Comparison of ENCODE assay signal across 1 cellular context in the genomic region with DNA sequence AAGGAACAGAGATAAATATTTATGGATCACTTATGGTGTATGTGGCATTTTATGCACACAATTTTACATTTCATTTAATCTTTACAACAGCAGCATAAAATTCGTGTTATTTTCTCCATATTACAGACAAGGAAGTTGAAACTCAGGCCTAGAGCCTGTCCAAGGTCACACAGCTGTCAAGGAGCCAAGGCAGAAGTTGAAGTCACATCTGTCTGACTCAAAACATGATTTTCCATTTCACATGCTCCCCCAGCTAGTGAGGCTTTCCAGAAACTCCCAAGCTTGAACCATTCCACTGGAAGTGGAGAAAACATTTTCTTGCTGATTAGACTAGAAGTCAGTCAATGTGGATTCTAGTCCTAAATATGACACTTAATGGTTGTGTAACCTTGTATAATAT.
TF ChIP-seq lines count a peak whose summit lies in the region.

No MANE protein-coding gene starts in this region.

TF ChIP-seq in IMR-90, 13 proteins besides CTCF, POLR2A, EP300 and RAD21 (continued from another document):
- TF ChIP-seq BHLHE40 (IDR thresholded peaks at IDR 0.05; ENCODE audit: low read depth, low read length) (no peak), CHD1 (IDR thresholded peaks at IDR 0.05; ENCODE audit: low read depth, low read length) (no peak), RFX5 (IDR thresholded peaks at IDR 0.05; ENCODE audit: low read depth, low read length) (no peak), NFE2L2 (IDR thresholded peaks at IDR 0.05; ENCODE audit: low read depth, low read length) (no peak), RCOR1 (IDR thresholded peaks at IDR 0.05; ENCODE audit: insufficient replicate concordance, low read length) (no peak), SMC3 (IDR thresholded peaks at IDR 0.05; ENCODE audit: low read depth, low read length) (no peak)
- TF ChIP-seq, protein P1, sequence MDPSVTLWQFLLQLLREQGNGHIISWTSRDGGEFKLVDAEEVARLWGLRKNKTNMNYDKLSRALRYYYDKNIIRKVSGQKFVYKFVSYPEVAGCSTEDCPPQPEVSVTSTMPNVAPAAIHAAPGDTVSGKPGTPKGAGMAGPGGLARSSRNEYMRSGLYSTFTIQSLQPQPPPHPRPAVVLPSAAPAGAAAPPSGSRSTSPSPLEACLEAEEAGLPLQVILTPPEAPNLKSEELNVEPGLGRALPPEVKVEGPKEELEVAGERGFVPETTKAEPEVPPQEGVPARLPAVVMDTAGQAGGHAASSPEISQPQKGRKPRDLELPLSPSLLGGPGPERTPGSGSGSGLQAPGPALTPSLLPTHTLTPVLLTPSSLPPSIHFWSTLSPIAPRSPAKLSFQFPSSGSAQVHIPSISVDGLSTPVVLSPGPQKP (IDR thresholded peaks at IDR 0.05; ENCODE audit: borderline replicate concordance, low read depth, low read length): no peak
